In genomic region chr16:3087836-3088235, GRCh38 we compare ENCODE assay signal across 1 cellular context.
TF ChIP-seq lines count a peak whose summit lies in the region.

No MANE protein-coding gene starts in this region.

TF ChIP-seq in HEK293T, 16 proteins besides CTCF, POLR2A, EP300 and RAD21 (continued from another document):
- TF ChIP-seq PKNOX1 (IDR thresholded peaks at IDR 0.05) (no peak), SUZ12 (IDR thresholded peaks at IDR 0.05) (no peak)
